9 cellular contexts compared by ENCODE assay signal in genomic region chr12:52121848-52122838, GRCh38.
DNase-seq lines count a peak whose midpoint lies in the region; ATAC-seq and TF ChIP-seq lines count a peak whose summit lies in the region.
"Had no signal": no experiment of that assay in that cellular context is flagged by ENCODE, and none has a peak within 500 bp of the region (broad histone marks: within the 10 kb centered on the region; RNA-seq: fewer than 3 reads in every experiment).

No MANE protein-coding gene starts in this region.

- CTCF ChIA-PET in HEK293T (lab: Yijun Ruan, JAX), result interaction anchor here (0.6 to 3.1 kb wide), 8 partner anchors 9 to 157 kb away, joined by 3 to 15 read pairs (median 5); no protein-coding TSS in a partner anchor

- POLR2A ChIA-PET in HEK293T (lab: Yijun Ruan, JAX), result interaction anchor here (1.0 kb wide), 1 partner anchor 97 kb away, joined by 3 read pairs; no protein-coding TSS in a partner anchor

- no peaks in the 10 kb centered on the region for H3K36me3 Mint-ChIP-seq in nephron progenitor cell (ENCODE audit: low read depth)

- peak; percentile 62 for DNase-seq in Ammon's horn (ENCODE audit: low spot score)
- DNase-seq in HEK293T (ENCODE audit: extremely low spot score), result peak; percentile 80
- peak; percentile 42 for DNase-seq in NOMO-1 treated with dmso at 0.1 percent for 144 hours (lab: John Stamatoyannopoulos, UW; ENCODE audit: unreplicated experiment)
- DNase-seq in activated T-cell treated with anti-CD3 and anti-CD28 coated beads, Interleukin-2, amount 50 U/mL, for 1 hour, result peak; percentile 65
- DNase-seq in fibroblast of gingiva (ENCODE audit: low read depth), result peak; percentile 33
- DNase-seq in nephron progenitor cell, result peak; percentile 83
- peak in 30 of 49 donors; percentile 4 to 61 (median 28) for DNase-seq in substantia nigra (lab: John Stamatoyannopoulos, UW)

- H3K27me3 Mint-ChIP-seq in nephron progenitor cell (ENCODE audit: low read depth, poor library complexity), result peaks cover 67% of the 10 kb centered on the region

- H3K4me3 Mint-ChIP-seq in nephron progenitor cell, result no peak overlapping the region

- H3K27ac Mint-ChIP-seq in nephron progenitor cell, result no peak overlapping the region

- TF ChIP-seq CTCF in nephron progenitor cell (IDR thresholded peaks at IDR 0.05), result peak; percentile 69

- H3K4me1 Mint-ChIP-seq in nephron progenitor cell, result peaks cover 70% of the 10 kb centered on the region

- no peaks in the 10 kb centered on the region for H3K9me3 Mint-ChIP-seq in nephron progenitor cell

- H3K27ac ChIP-seq in substantia nigra (ENCODE audit: low read depth, low read length, poor library complexity, severe bottlenecking), result no peak overlapping the region
- H3K27ac ChIP-seq: skin epidermis had no signal

- ATAC-seq in HG02938 (IDR thresholded peaks at IDR 0.05; ENCODE audit: unreplicated experiment), result no peak

TF ChIP-seq in HEK293T, 16 proteins besides CTCF, POLR2A, EP300 and RAD21:
- TF ChIP-seq BHLHE40 (IDR thresholded peaks at IDR 0.05; ENCODE audit: borderline replicate concordance), result no peak
- no peak for TF ChIP-seq ARNT (IDR thresholded peaks at IDR 0.05)
- no peak for TF ChIP-seq NFRKB (IDR thresholded peaks at IDR 0.05)
- no peak for TF ChIP-seq ZNF384 (IDR thresholded peaks at IDR 0.05)
- no peak for TF ChIP-seq FOXM1 (IDR thresholded peaks at IDR 0.05; ENCODE audit: borderline replicate concordance)
- TF ChIP-seq ELF4 (IDR thresholded peaks at IDR 0.05), result no peak
- TF ChIP-seq HDGF (IDR thresholded peaks at IDR 0.05; ENCODE audit: borderline replicate concordance), result no peak
- no peak for TF ChIP-seq L3MBTL2 (conservative IDR thresholded peaks at IDR 0.05)
- no peak for TF ChIP-seq SUZ12 (IDR thresholded peaks at IDR 0.05)
- no peak for TF ChIP-seq CTBP1 (IDR thresholded peaks at IDR 0.05; ENCODE audit: borderline replicate concordance)
- TF ChIP-seq TARDBP (IDR thresholded peaks at IDR 0.05), result no peak
- TF ChIP-seq PKNOX1 (IDR thresholded peaks at IDR 0.05), result no peak

Comparison
In these comparisons a context has a peak if more than half of its experiments do, and no peak if none do; other contexts are left out.
1. DNase-seq: peak in every context shown above with its lines; median percentile 83 in nephron progenitor cell; 80 in HEK293T; 65 in activated T-cell treated with anti-CD3 and anti-CD28 coated beads, Interleukin-2, amount 50 U/mL, for 1 hour; 62 in Ammon's horn; 42 in NOMO-1 treated with dmso at 0.1 percent for 144 hours; 33 in fibroblast of gingiva; 28 in substantia nigra.